In genomic region chr2:184564092-184564491, GRCh38 we compare ENCODE assay signal across 25 cellular contexts.
"Had no signal": no experiment of that assay in that cellular context is flagged by ENCODE, and none has a peak within 500 bp of the region (broad histone marks: within the 10 kb centered on the region; RNA-seq: fewer than 3 reads in every experiment).

No MANE protein-coding gene starts in this region.

- DNase-seq: effector CD8-positive, alpha-beta T cell; endodermal cell; foreskin keratinocyte; glutamatergic neuron; hypothalamus; immature natural killer cell; left ventricle myocardium superior; lower lobe of right lung; natural killer cell; occipital lobe; ovary; posterior cingulate gyrus; psoas muscle; right cardiac atrium; sigmoid colon; stimulated activated CD4-positive, alpha-beta T cell treated with anti-CD3 and anti-CD28 coated beads, Interleukin-4, amount 100 ng/mL, for 4 hours; stimulated activated naive CD8-positive, alpha-beta T cell treated with anti-CD3 and anti-CD28 coated beads, Interleukin-15, Interleukin-2, amounts not matched to agents 100 U/mL and 50 U/mL, for 24 hours; substantia nigra; upper lobe of left lung had no signal

- H3K36me3 ChIP-seq: gastroesophageal sphincter, lower lobe of right lung, ovary, sigmoid colon, thoracic aorta, tibial nerve, upper lobe of left lung had no signal

- H3K9me3 ChIP-seq: gastroesophageal sphincter, lower lobe of right lung, ovary, psoas muscle, sigmoid colon, thoracic aorta, tibial nerve had no signal

- H3K27ac ChIP-seq: epithelial cell of prostate, foreskin keratinocyte, gastroesophageal sphincter, lower lobe of right lung, ovary, psoas muscle, sigmoid colon, thoracic aorta, tibial nerve, upper lobe of left lung had no signal

- H3K27me3 ChIP-seq: foreskin keratinocyte, gastroesophageal sphincter, ovary, sigmoid colon, tibial nerve, upper lobe of left lung had no signal

- ATAC-seq: esophagus mucosa; foreskin keratinocyte; gastroesophageal sphincter; left ventricle myocardium superior; lower lobe of right lung; natural killer cell; psoas muscle; right cardiac atrium; stimulated activated memory B cell treated with anti-CD40 and anti-IgM and Interleukin-4, amounts not matched to agents 10 μg/mL and 1 μg/mL and 100 μg/mL, for 72 hours; stimulated activated naive CD8-positive, alpha-beta T cell treated with anti-CD3 and anti-CD28 coated beads, Interleukin-15, Interleukin-2, amounts not matched to agents 100 U/mL and 50 U/mL, for 24 hours had no signal

- H3K4me3 ChIP-seq: gastroesophageal sphincter, lower lobe of right lung, ovary, psoas muscle, sigmoid colon, thoracic aorta, tibial nerve, upper lobe of left lung had no signal

- H3K4me1 ChIP-seq: foreskin keratinocyte, gastroesophageal sphincter, lower lobe of right lung, psoas muscle, sigmoid colon, tibial nerve, upper lobe of left lung had no signal
